In the genomic region with DNA sequence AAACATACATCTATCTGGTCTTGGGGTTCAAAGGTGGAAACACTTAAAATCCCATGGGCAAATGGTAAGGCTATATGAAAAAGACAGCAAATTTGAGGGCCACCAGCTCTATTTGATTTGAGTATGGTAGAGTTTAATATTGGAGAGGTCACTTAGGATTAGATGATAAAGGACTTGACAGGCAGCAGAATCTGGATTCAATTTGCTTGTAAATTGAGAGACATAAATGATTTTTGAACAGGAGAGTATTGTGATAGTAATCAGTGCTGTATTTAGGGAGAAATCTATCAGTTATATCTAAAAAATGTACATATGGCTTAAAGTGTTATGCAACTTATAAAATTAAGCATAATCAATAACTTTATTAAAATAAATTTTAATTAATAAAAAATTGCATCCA, we compare ENCODE assay signal across 5 cellular contexts.
"Had no signal": no experiment of that assay in that cellular context is flagged by ENCODE, and none has a peak within 500 bp of the region (broad histone marks: within the 10 kb centered on the region; RNA-seq: fewer than 3 reads in every experiment).

No MANE protein-coding gene starts in this region.

- H3K4me3 ChIP-seq: GM23248, K562 had no signal

- H3K9ac ChIP-seq: GM23248 had no signal

- H3K27ac ChIP-seq: GM23248 had no signal

- H2AFZ ChIP-seq: GM23248 had no signal

- DNase-seq: GM23248, H9, HCEC 1CT, IMR-90 had no signal

- ATAC-seq: K562 had no signal
